In the genomic region with DNA sequence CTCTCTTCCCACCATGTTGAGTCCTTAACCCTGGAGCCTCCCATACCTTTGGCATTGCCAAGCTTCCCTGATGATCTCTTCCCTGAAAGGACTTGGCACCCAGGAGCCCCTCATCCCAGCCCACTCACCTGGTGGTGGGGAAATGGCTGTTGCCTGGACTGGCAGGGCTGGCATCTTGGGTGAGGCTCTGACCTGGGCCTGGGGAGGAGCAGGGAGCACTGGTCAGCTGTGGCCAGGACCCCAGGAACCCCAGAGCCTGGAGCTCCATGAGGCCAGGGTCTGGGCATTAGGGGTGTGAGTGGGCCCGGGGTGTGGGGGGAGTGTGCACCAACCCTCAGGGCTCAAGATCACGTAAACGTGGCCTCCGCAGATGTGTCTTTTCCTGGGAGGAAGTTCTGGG, we compare ENCODE assay signal across 20 cellular contexts. TPM values are rescaled to one million over a fixed set of nuclear protein-coding genes. Genes with fewer than 3 reads are reported as not detected.
DNase-seq lines count a peak whose midpoint lies in the region; ATAC-seq, FAIRE-seq and TF ChIP-seq lines count a peak whose summit lies in the region.
"Had no signal": no experiment of that assay in that cellular context is flagged by ENCODE, and none has a peak within 500 bp of the region (broad histone marks: within the 10 kb centered on the region; RNA-seq: fewer than 3 reads in every experiment).

No MANE protein-coding gene starts in this region.

- H3K27me3 ChIP-seq in HepG2 (ENCODE audit: control insufficient read depth in 1 of 2, insufficient read depth in 2 of 2, low read length in 2 of 2): no peaks in the 10 kb centered on the region; a peak in 1 of 5 replicates
- H3K27me3 ChIP-seq in right lobe of liver: no peaks in the 10 kb centered on the region
- no peaks in the 10 kb centered on the region for H3K27me3 ChIP-seq in neuronal stem cell (ENCODE audit: control insufficient read depth in 3 of 3, insufficient read depth in 3 of 3, low read depth in 1 of 3, low read length in 3 of 3)
- no peaks in the 10 kb centered on the region for H3K27me3 ChIP-seq in MM.1S (replicated peaks; ENCODE audit: insufficient read depth, low read length)
- H3K27me3 ChIP-seq: BLaER1 treated with 17β-estradiol and CSF1 and Interleukin-3, amounts not matched to agents 10 nM and 100 nM had no signal

- H3K4me1 Mint-ChIP-seq in stimulated activated effector memory CD8-positive, alpha-beta T cell treated with anti-CD3 and anti-CD28 coated beads, Interleukin-12 subunit alpha, Interleukin-12 subunit beta, amount 100 ng/mL, for 72 hours: peaks cover 10% of the 10 kb centered on the region
- H3K4me1 Mint-ChIP-seq: B cell, GM23338 had no signal

- H3K79me1 ChIP-seq in neuronal stem cell (ENCODE audit: low read depth, low read length): no peaks in the 10 kb centered on the region

- H3K9me3 ChIP-seq in HepG2 (ENCODE audit: low read length): no peaks in the 10 kb centered on the region
- H3K9me3 ChIP-seq in right lobe of liver: no peaks in the 10 kb centered on the region
- no peaks in the 10 kb centered on the region for H3K9me3 ChIP-seq in neuronal stem cell (replicated peaks in 1 of 2; ENCODE audit: control insufficient read depth in 2 of 2, insufficient read depth in 1 of 2, low read depth in 1 of 2, low read length in 2 of 2)
- no peaks in the 10 kb centered on the region for H3K9me3 ChIP-seq in MM.1S (replicated peaks; ENCODE audit: insufficient read depth, low read length)

- no peak overlapping the region for H4K91ac ChIP-seq in neuronal stem cell (ENCODE audit: low read depth, low read length, poor library complexity)

- H3K4ac ChIP-seq in neuronal stem cell (ENCODE audit: low read length): no peak overlapping the region

- H3K79me2 ChIP-seq in HepG2 (ENCODE audit: insufficient read depth, low read length): no peaks in the 10 kb centered on the region
- H3K79me2 ChIP-seq in MM.1S (ENCODE audit: low read length): no peaks in the 10 kb centered on the region

- H2BK120ac ChIP-seq in neuronal stem cell (ENCODE audit: low read depth, low read length): peak overlapping the region; percentile 29

- peak overlapping the region; percentile 34 for H3K18ac ChIP-seq in neuronal stem cell (ENCODE audit: low read length)

- H3K9ac ChIP-seq in HepG2 (ENCODE audit: insufficient read depth, low read depth, low read length) (no peak overlapping the region), neuronal stem cell (ENCODE audit: low read depth, low read length, poor library complexity) (no peak overlapping the region), MM.1S (ENCODE audit: low read length) (no peak overlapping the region)
- H3K9ac ChIP-seq: BLaER1 treated with 17β-estradiol and CSF1 and Interleukin-3, amounts not matched to agents 10 nM and 100 nM had no signal

- ATAC-seq in HepG2 (no peak), right lobe of liver (no peak), GM21381 (IDR thresholded peaks at IDR 0.05; ENCODE audit: unreplicated experiment) (no peak), GM18519 (IDR thresholded peaks at IDR 0.05; ENCODE audit: low FRiP score, unreplicated experiment) (no peak)
- no peak for ATAC-seq in stimulated activated effector memory CD8-positive, alpha-beta T cell treated with anti-CD3 and anti-CD28 coated beads, Interleukin-12 subunit alpha, Interleukin-12 subunit beta, amount 100 ng/mL, for 72 hours
- ATAC-seq: GM12878, GM23338 had no signal

- POLR2A ChIA-PET in HepG2 (lab: Yijun Ruan, JAX): no interaction called here

- no peak overlapping the region for H2BK12ac ChIP-seq in neuronal stem cell (ENCODE audit: low read length)

- H3F3A ChIP-seq in MM.1S (ENCODE audit: insufficient read depth, low read length): peaks cover 9% of the 10 kb centered on the region; the same call in 1 of the 2 replicates

- H2BK15ac ChIP-seq in neuronal stem cell (ENCODE audit: low read length): no peak overlapping the region

- no peaks in the 10 kb centered on the region for H3K36me3 ChIP-seq in HepG2 (replicated peaks in 1 of 2; ENCODE audit: control insufficient read depth in 1 of 2, insufficient read depth in 2 of 2, low read length in 2 of 2)
- H3K36me3 ChIP-seq in right lobe of liver: no peaks in the 10 kb centered on the region
- no peaks in the 10 kb centered on the region for H3K36me3 ChIP-seq in neuronal stem cell (replicated peaks in 1 of 2; ENCODE audit: control insufficient read depth in 2 of 2, insufficient read depth in 2 of 2, low read length in 2 of 2)
- H3K36me3 ChIP-seq in MM.1S (replicated peaks; ENCODE audit: insufficient read depth, low read length): no peaks in the 10 kb centered on the region
- H3K36me3 ChIP-seq: BLaER1 treated with 17β-estradiol and CSF1 and Interleukin-3, amounts not matched to agents 10 nM and 100 nM had no signal

- H3K23ac ChIP-seq in neuronal stem cell (ENCODE audit: low read depth, low read length, poor library complexity): no peak overlapping the region

- H3K14ac ChIP-seq in neuronal stem cell (ENCODE audit: low read length): no peak overlapping the region

- BruUV-seq in HepG2 (replicated peaks; lab: Mats Ljungman, UMichigan): no TSS peak

- FAIRE-seq in HepG2 (lab: Jason Lieb, UNC): no peak
- FAIRE-seq: GM12878, H54 had no signal

- no peak for TF ChIP-seq POLR2A in HepG2 (IDR thresholded peaks at IDR 0.05; ENCODE audit: insufficient read depth in 1 of 2, low read depth in 2 of 2, low read length in 2 of 2)
- TF ChIP-seq POLR2A in right lobe of liver (IDR thresholded peaks at IDR 0.05): no peak

- no peak overlapping the region for H2BK5ac ChIP-seq in neuronal stem cell (ENCODE audit: low read length)

- H3K4me1 ChIP-seq in HepG2 (ENCODE audit: insufficient read depth, low read length): peaks cover 32% of the 10 kb centered on the region
- H3K4me1 ChIP-seq in right lobe of liver: peaks cover 0 to 8% (median 0%) of the 10 kb centered on the region in 4 donors
- peaks cover 3 to 6% of the 10 kb centered on the region in 2 donors for H3K4me1 ChIP-seq in neuronal stem cell (ENCODE audit: control insufficient read depth in 2 of 2, insufficient read depth in 1 of 2, low read depth in 1 of 2, low read length in 2 of 2)
- peaks cover 14% of the 10 kb centered on the region for H3K4me1 ChIP-seq in MM.1S (ENCODE audit: low read length)

- intact Hi-C loops in HepG2 (cut with micrococcal nuclease; ENCODE audit: unreplicated experiment) (no loop called here), right lobe of liver (cut with DNase I) (no loop called here)

- CTCF ChIA-PET in HepG2 (lab: Yijun Ruan, JAX; ENCODE audit: low intra/inter-chr PET ratio, low total read pairs): no interaction called here

- H3K9me2 ChIP-seq in MM.1S (replicated peaks; ENCODE audit: insufficient read depth, low read length): no peaks in the 10 kb centered on the region

- H3K9me3 Mint-ChIP-seq in stimulated activated effector memory CD8-positive, alpha-beta T cell treated with anti-CD3 and anti-CD28 coated beads, Interleukin-12 subunit alpha, Interleukin-12 subunit beta, amount 100 ng/mL, for 72 hours: no peaks in the 10 kb centered on the region
- H3K9me3 Mint-ChIP-seq: CD8-positive, alpha-beta memory T cell; GM23338 had no signal

- H3K4me3 Mint-ChIP-seq in stimulated activated effector memory CD8-positive, alpha-beta T cell treated with anti-CD3 and anti-CD28 coated beads, Interleukin-12 subunit alpha, Interleukin-12 subunit beta, amount 100 ng/mL, for 72 hours: no peak overlapping the region
- H3K4me3 Mint-ChIP-seq: B cell; CD8-positive, alpha-beta memory T cell; GM23338 had no signal

- H4K8ac ChIP-seq in neuronal stem cell (ENCODE audit: low read depth, low read length): no peak overlapping the region

- peak overlapping the region; percentile 61 for H3K27ac Mint-ChIP-seq in stimulated activated effector memory CD8-positive, alpha-beta T cell treated with anti-CD3 and anti-CD28 coated beads, Interleukin-12 subunit alpha, Interleukin-12 subunit beta, amount 100 ng/mL, for 72 hours
- H3K27ac Mint-ChIP-seq: B cell; CD4-positive, CD25-positive, alpha-beta regulatory T cell; GM23338 had no signal

- H3K4me3 ChIP-seq in HepG2 (replicated peaks in 1 of 3; ENCODE audit: insufficient read depth in 1 of 3, low read depth in 2 of 3, low read length in 3 of 3): no peak overlapping the region
- no peak overlapping the region for H3K4me3 ChIP-seq in right lobe of liver
- no peak overlapping the region for H3K4me3 ChIP-seq in neuronal stem cell (ENCODE audit: low read length in 2 of 2)
- no peak overlapping the region for H3K4me3 ChIP-seq in MM.1S (ENCODE audit: low read length)
- H3K4me3 ChIP-seq: BLaER1 treated with 17β-estradiol and CSF1 and Interleukin-3, amounts not matched to agents 10 nM and 100 nM; GM12878; GM23338 had no signal

- H3K4me2 ChIP-seq in HepG2 (ENCODE audit: low read depth, low read length): no peak overlapping the region
- no peak overlapping the region for H3K4me2 ChIP-seq in neuronal stem cell (ENCODE audit: insufficient read depth, low read length, poor library complexity, severe bottlenecking)
- H3K4me2 ChIP-seq in MM.1S (ENCODE audit: low read depth, low read length): no peak overlapping the region
- H3K4me2 ChIP-seq: BLaER1 treated with 17β-estradiol and CSF1 and Interleukin-3, amounts not matched to agents 10 nM and 100 nM; GM23338 had no signal

- H3K27ac ChIP-seq in HepG2 (ENCODE audit: extremely low read length, insufficient read depth, low read length): no peak overlapping the region
- no peak overlapping the region for H3K27ac ChIP-seq in right lobe of liver
- H3K27ac ChIP-seq in neuronal stem cell (replicated peaks; ENCODE audit: low read length): no peak overlapping the region
- H3K27ac ChIP-seq in MM.1S (ENCODE audit: low read length): no peak overlapping the region
- H3K27ac ChIP-seq: BLaER1 treated with 17β-estradiol and CSF1 and Interleukin-3, amounts not matched to agents 10 nM and 100 nM had no signal

- 59% methylated on average over 4 of the region's 4 CpGs for WGBS in HepG2 (ENCODE audit: low lambda C conversion rate)
- no CpG with 5 or more reads among the region's 4 CpGs for WGBS in right lobe of liver (ENCODE audit: insufficient coverage, low coverage, low lambda C conversion rate, missing lambda C conversion rate)
- WGBS in neuronal stem cell (ENCODE audit: extremely low coverage in 2 of 2, insufficient read length in 2 of 2, insufficient replicate concordance in 1 of 2), 2 donors: no CpG with 5 or more reads among the region's 4 CpGs

- no peak overlapping the region for H2AK5ac ChIP-seq in neuronal stem cell (ENCODE audit: low read depth, low read length)

- TF ChIP-seq CTCF in HepG2 (CRISPR knock-in tag; IDR thresholded peaks at IDR 0.05): no peak
- no peak for TF ChIP-seq CTCF in right lobe of liver (IDR thresholded peaks at IDR 0.05)
- TF ChIP-seq CTCF in MM.1S (IDR thresholded peaks at IDR 0.05; ENCODE audit: low read length): no peak

- H3K36me3 Mint-ChIP-seq in stimulated activated effector memory CD8-positive, alpha-beta T cell treated with anti-CD3 and anti-CD28 coated beads, Interleukin-12 subunit alpha, Interleukin-12 subunit beta, amount 100 ng/mL, for 72 hours: peaks cover 5% of the 10 kb centered on the region
- H3K36me3 Mint-ChIP-seq: CD4-positive, CD25-positive, alpha-beta regulatory T cell; CD8-positive, alpha-beta memory T cell had no signal

- in situ Hi-C loops in HepG2 (cut with HindIII; ENCODE audit: extremely low pct_ligation_motif_present, low pct_unique_long_range_greater_than_20kb): no loop called here

- no peak for TF ChIP-seq EP300 in HepG2 (IDR thresholded peaks at IDR 0.05; ENCODE audit: low read depth in 2 of 2, low read length in 2 of 2)
- TF ChIP-seq EP300 in HepG2 (CRISPR knock-in tag; IDR thresholded peaks at IDR 0.05; ENCODE audit: borderline replicate concordance): no peak

- H2AFZ ChIP-seq in HepG2 (ENCODE audit: low read length): no peak overlapping the region
- H2AFZ ChIP-seq in neuronal stem cell (ENCODE audit: low read length): no peak overlapping the region
- no peak overlapping the region for H2AFZ ChIP-seq in MM.1S (ENCODE audit: low read length)
- H2AFZ ChIP-seq: GM23338 had no signal

- H4K20me1 ChIP-seq in HepG2 (ENCODE audit: insufficient read depth, low read length) (no peaks in the 10 kb centered on the region), MM.1S (ENCODE audit: insufficient read depth, low read length) (no peaks in the 10 kb centered on the region)
- H4K20me1 ChIP-seq: BLaER1 treated with 17β-estradiol and CSF1 and Interleukin-3, amounts not matched to agents 10 nM and 100 nM had no signal

- TF ChIP-seq RAD21 in HepG2 (CRISPR knock-in tag; IDR thresholded peaks at IDR 0.05): no peak

- no peak for DNase-seq in HepG2 (ENCODE audit: low spot score)
- DNase-seq in right lobe of liver: no peak
- no peak for DNase-seq in neuronal stem cell (ENCODE audit: low spot score)
- DNase-seq in stimulated activated effector memory CD8-positive, alpha-beta T cell treated with anti-CD3 and anti-CD28 coated beads, Interleukin-12 subunit alpha, Interleukin-12 subunit beta, amount 100 ng/mL, for 72 hours (ENCODE audit: low spot score in 2 of 2): no peak
- DNase-seq in MM.1S: no peak
- DNase-seq: 8988T; CD4-positive, CD25-positive, alpha-beta regulatory T cell; CD8-positive, alpha-beta memory T cell; COR-L47; DMS 273 treated with DMSO at 0.1 percent for 48 hours; DMS53; DND-41; EL had no signal

RNA-seq across cellular contexts. Expression of gene SDCBP2, which starts 9.5 kb away (rescaled TPM):
- total RNA-seq in HepG2 (2016; rRNA removed; fragmentation: Illumina TruSeq; extraction: Trizol) (0.87 and 1.2 TPM in 2 replicates), right lobe of liver (10 to 100 TPM in 3 of 6 experiments, 1 to 10 TPM in 3; 2.0 to 43.3 (median 16.6) TPM)
- 0.79 and 0.91 TPM in 2 replicates for total RNA-seq in HepG2 (2016; cell fraction: cytosol; rRNA removed; fragmentation: Illumina TruSeq; extraction: Trizol; ENCODE audit: low read depth)
- total RNA-seq in HepG2 (2016; cell fraction: insoluble cytoplasmic fraction; rRNA removed; fragmentation: Illumina TruSeq; extraction: Trizol): 0.89 and 1.1 TPM in 2 replicates
- total RNA-seq in HepG2 (2016; cell fraction: membrane; rRNA removed; fragmentation: Illumina TruSeq; extraction: Trizol): 0.48 and 0.93 TPM in 2 replicates
- total RNA-seq in HepG2 (2016; cell fraction: nucleus; rRNA removed; fragmentation: Illumina TruSeq; extraction: Trizol): 0.66 and 0.81 TPM in 2 replicates
- polyA plus RNA-seq in HepG2 (2011; rRNA removed): 2.4 and 2.9 TPM in 2 replicates
- 2.5 and 3.1 TPM in 2 replicates for polyA plus RNA-seq in HepG2 (2011; cell fraction: cytosol; rRNA removed)
- polyA plus RNA-seq in HepG2 (2011; cell fraction: nucleus; rRNA removed): 6.1 and 6.2 TPM in 2 replicates
- polyA plus RNA-seq in HepG2 (2012): 2.1 and 4.3 TPM in 2 replicates
- polyA plus RNA-seq in HepG2 (2016; cell fraction: cytosol; fragmentation: Illumina TruSeq; extraction: Trizol; ENCODE audit: low read depth): 0.62 and 0.94 TPM in 2 replicates
- polyA plus RNA-seq in HepG2 (2016; cell fraction: insoluble cytoplasmic fraction; fragmentation: Illumina TruSeq; extraction: Trizol; ENCODE audit: low read depth): 0.67 and 0.96 TPM in 2 replicates
- 0.65 and 0.68 TPM in 2 replicates for polyA plus RNA-seq in HepG2 (2016; cell fraction: membrane; fragmentation: Illumina TruSeq; extraction: Trizol; ENCODE audit: low read depth)
- polyA plus RNA-seq in HepG2 (2016; cell fraction: nucleus; fragmentation: Illumina TruSeq; extraction: Trizol; ENCODE audit: insufficient read depth, low read depth): 1.5 and 1.6 TPM in 2 replicates
- 0.42 and 0.92 TPM in 2 replicates for polyA minus RNA-seq in HepG2 (2011; rRNA and poly(A)+ RNA removed; ENCODE audit: low replicate concordance)
- polyA minus RNA-seq in HepG2 (2011; cell fraction: cytosol; rRNA and poly(A)+ RNA removed): 0.62 and 0.89 TPM in 2 replicates
- 0.37 and 0.64 TPM in 2 replicates for polyA minus RNA-seq in HepG2 (2011; cell fraction: nucleus; rRNA and poly(A)+ RNA removed)
- polyA plus RNA-seq in neuronal stem cell (2013, experiment 1 of 2): 4.7 TPM
- polyA plus RNA-seq in neuronal stem cell (2013, experiment 2 of 2): 5.3 TPM

RNA-seq across cellular contexts. Expression of gene SNPH, which starts 53.4 kb away (rescaled TPM):
- 0.09 TPM in 1 of 2 replicates, not detected in the other for total RNA-seq in HepG2 (2016; rRNA removed; fragmentation: Illumina TruSeq; extraction: Trizol)
- not detected in 2 replicates for total RNA-seq in HepG2 (2016; cell fraction: cytosol; rRNA removed; fragmentation: Illumina TruSeq; extraction: Trizol; ENCODE audit: low read depth)
- total RNA-seq in HepG2 (2016; cell fraction: insoluble cytoplasmic fraction; rRNA removed; fragmentation: Illumina TruSeq; extraction: Trizol): 0.04 TPM in 1 of 2 replicates, not detected in the other
- 0.03 TPM in 1 of 2 replicates, not detected in the other for total RNA-seq in HepG2 (2016; cell fraction: membrane; rRNA removed; fragmentation: Illumina TruSeq; extraction: Trizol)
- 0.06 TPM in 2 replicates for total RNA-seq in HepG2 (2016; cell fraction: nucleus; rRNA removed; fragmentation: Illumina TruSeq; extraction: Trizol)
- not detected in 2 replicates for polyA plus RNA-seq in HepG2 (2011; rRNA removed)
- not detected in 2 replicates for polyA plus RNA-seq in HepG2 (2011; cell fraction: cytosol; rRNA removed)
- polyA plus RNA-seq in HepG2 (2011; cell fraction: nucleus; rRNA removed): 0.02 TPM in 1 of 2 replicates, not detected in the other
- polyA plus RNA-seq in HepG2 (2012): not detected in 2 replicates
- polyA plus RNA-seq in HepG2 (2016; cell fraction: cytosol; fragmentation: Illumina TruSeq; extraction: Trizol; ENCODE audit: low read depth): not detected in 2 replicates
- not detected in 2 replicates for polyA plus RNA-seq in HepG2 (2016; cell fraction: insoluble cytoplasmic fraction; fragmentation: Illumina TruSeq; extraction: Trizol; ENCODE audit: low read depth)
- polyA plus RNA-seq in HepG2 (2016; cell fraction: membrane; fragmentation: Illumina TruSeq; extraction: Trizol; ENCODE audit: low read depth): not detected in 2 replicates
- 0.12 TPM in 1 of 2 replicates, not detected in the other for polyA plus RNA-seq in HepG2 (2016; cell fraction: nucleus; fragmentation: Illumina TruSeq; extraction: Trizol; ENCODE audit: insufficient read depth, low read depth)
- polyA minus RNA-seq in HepG2 (2011; rRNA and poly(A)+ RNA removed; ENCODE audit: low replicate concordance): 0.02 and 0.10 TPM in 2 replicates
- not detected in 2 replicates for polyA minus RNA-seq in HepG2 (2011; cell fraction: cytosol; rRNA and poly(A)+ RNA removed)
- polyA minus RNA-seq in HepG2 (2011; cell fraction: nucleus; rRNA and poly(A)+ RNA removed): not detected in 2 replicates
- under 1 TPM; 0.11 to 0.61 (median 0.12) TPM for total RNA-seq in right lobe of liver
- polyA plus RNA-seq in neuronal stem cell (2013, experiment 1 of 2): 1.1 TPM
- polyA plus RNA-seq in neuronal stem cell (2013, experiment 2 of 2): 1.1 TPM
